ENCODE assay signal across 8 cellular contexts in the genomic region with DNA sequence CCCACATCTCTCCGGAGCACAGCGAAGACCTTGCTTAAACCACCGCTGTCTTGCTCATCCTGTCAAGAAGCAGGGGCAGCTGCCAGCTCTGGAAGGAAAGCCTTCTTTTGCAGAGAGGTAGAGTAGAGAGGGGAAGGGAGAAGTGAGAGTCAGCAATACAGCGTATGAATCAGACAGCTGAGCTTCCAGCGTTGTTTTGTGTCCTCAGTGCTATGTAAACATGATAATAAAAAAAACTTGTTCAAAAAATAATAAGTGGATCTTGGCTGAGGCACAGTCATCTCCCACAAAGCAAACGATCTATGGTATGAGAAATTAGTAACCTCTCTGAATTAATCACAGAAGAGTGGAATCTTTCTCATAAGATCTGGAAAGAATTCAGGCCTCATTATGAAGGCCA. TPM values are rescaled to one million over a fixed set of nuclear protein-coding genes. Genes with fewer than 3 reads are reported as not detected.
DNase-seq lines count a peak whose midpoint lies in the region; ATAC-seq and TF ChIP-seq lines count a peak whose summit lies in the region.

No MANE protein-coding gene starts in this region.

- H3K27me3 ChIP-seq in colonic mucosa = no peaks in the 10 kb centered on the region

- H3K36me3 ChIP-seq in KOPT-K1 (ENCODE audit: insufficient read depth, low read length) = no peaks in the 10 kb centered on the region
- H3K36me3 ChIP-seq in colonic mucosa = no peaks in the 10 kb centered on the region

- no peak for ATAC-seq in HG02571 (IDR thresholded peaks at IDR 0.05; ENCODE audit: unreplicated experiment)

- intact Hi-C loops in colonic mucosa (cut with DNase I) = no loop called here

- peak overlapping the region; percentile 28 for H3K27ac ChIP-seq in KOPT-K1 (ENCODE audit: low read depth, low read length, poor library complexity, severe bottlenecking)
- H3K27ac ChIP-seq in colonic mucosa = peak overlapping the region; percentile 9

- H3K4me3 ChIP-seq in colonic mucosa = no peak overlapping the region

- TF ChIP-seq CTCF in colonic mucosa (IDR thresholded peaks at IDR 0.05) = no peak

- H3K4me1 ChIP-seq in colonic mucosa = peaks cover 3% of the 10 kb centered on the region

- no peak overlapping the region for H3K9ac ChIP-seq in colonic mucosa (ENCODE audit: low read depth in 2 of 2, low read length in 2 of 2)

- in situ Hi-C loops in KBM-7 (cut with MboI; ENCODE audit: low pct_unique_long_range_greater_than_20kb, low sequenced_read_pairs) = no loop called here

- DNase-seq in GM04504 (ENCODE audit: low read depth) (peak; percentile 50), colonic mucosa (no peak), pons (ENCODE audit: low spot score) (peak; percentile 69), KBM-7 (no peak), mesenteric fat pad (ENCODE audit: low spot score) (no peak)
- no peak for DNase-seq in stimulated activated CD4-positive, alpha-beta T cell treated with anti-CD3 and anti-CD28 coated beads, Interleukin-4, amount 100 ng/mL, for 1 hour

- H3K9me3 ChIP-seq in KOPT-K1 (ENCODE audit: insufficient read depth, low read length, poor library complexity, severe bottlenecking) = no peaks in the 10 kb centered on the region
- H3K9me3 ChIP-seq in colonic mucosa = no peaks in the 10 kb centered on the region

RNA-seq across cellular contexts. Expression of a gene that starts 29.7 kb away (rescaled TPM):
- total RNA-seq in colonic mucosa = 10 to 100 TPM in 1 of 2 donors, 1 to 10 TPM in 1; 4.7 to 10.2 TPM
- 53.1 TPM for total RNA-seq in mesenteric fat pad

Comparison
In these comparisons a context has a peak if more than half of its experiments do, and no peak if none do; other contexts are left out.
1. DNase-seq: peak in GM04504 (single experiment) and pons (single experiment); none in colonic mucosa (single experiment), KBM-7 (single experiment), stimulated activated CD4-positive, alpha-beta T cell treated with anti-CD3 and anti-CD28 coated beads, Interleukin-4, amount 100 ng/mL, for 1 hour (single experiment) and mesenteric fat pad (single experiment).